8 cellular contexts compared by ENCODE assay signal in genomic region chr7:151057737-151057988, GRCh38. TPM values are rescaled to one million over a fixed set of nuclear protein-coding genes. Genes with fewer than 3 reads are reported as not detected.
DNase-seq lines count a peak whose midpoint lies in the region; ATAC-seq and TF ChIP-seq lines count a peak whose summit lies in the region.

Gene CDK5, minus strand, starts transcription at chr7:151057897. Its CDS starts 49 bp downstream, at chr7:151057848.

- no peaks in the 10 kb centered on the region for H3K27me3 ChIP-seq in rectal smooth muscle tissue (ENCODE audit: control insufficient read depth, insufficient read depth, low read length)

- peaks cover 22% of the 10 kb centered on the region for H3K4me1 ChIP-seq in rectal smooth muscle tissue (ENCODE audit: control insufficient read depth, insufficient read depth, low read length)

- peaks cover 2% of the 10 kb centered on the region for H3K36me3 ChIP-seq in rectal smooth muscle tissue (ENCODE audit: control insufficient read depth, insufficient read depth, low read length)

- TF ChIP-seq CTCF in GM12875 (IDR thresholded peaks at IDR 0.05; ENCODE audit: borderline replicate concordance, insufficient read depth, low read depth, low read length) (no peak), fibroblast of the aortic adventitia (IDR thresholded peaks at IDR 0.05; ENCODE audit: insufficient read depth, low read length) (no peak)

- peak within 1 kb of the TSS; percentile 33 for H3K9ac ChIP-seq in rectal smooth muscle tissue (ENCODE audit: low read length)

- peak within 1 kb of the TSS; percentile 97 for H3K4me3 Mint-ChIP-seq in T-helper 1 cell treated with Interleukin-12 subunit alpha and Interleukin-12 subunit beta and Interleukin-4 antibody, amounts not matched to agents 30 μg/mL and 1 μg/mL, for 36 hours

- H3K36me3 Mint-ChIP-seq in T-helper 1 cell treated with Interleukin-12 subunit alpha and Interleukin-12 subunit beta and Interleukin-4 antibody, amounts not matched to agents 30 μg/mL and 1 μg/mL, for 36 hours (ENCODE audit: low read depth) = peaks cover 1% of the 10 kb centered on the region

- peak within 1 kb of the TSS; percentile 97 for H3K27ac ChIP-seq in rectal smooth muscle tissue (ENCODE audit: low read depth, low read length)

- no peaks in the 10 kb centered on the region for H3K27me3 Mint-ChIP-seq in T-helper 1 cell treated with Interleukin-12 subunit alpha and Interleukin-12 subunit beta and Interleukin-4 antibody, amounts not matched to agents 30 μg/mL and 1 μg/mL, for 36 hours (ENCODE audit: low read depth)

- ATAC-seq in GM19023 (IDR thresholded peaks at IDR 0.05; ENCODE audit: unreplicated experiment) = no peak

- H3K4me3 ChIP-seq in GM12875 (ENCODE audit: low read depth, low read length) (peak within 1 kb of the TSS; percentile 88), fibroblast of the aortic adventitia (ENCODE audit: low read depth, low read length) (peak within 1 kb of the TSS; percentile 94), rectal smooth muscle tissue (ENCODE audit: low read length) (peak within 1 kb of the TSS; percentile 86)

- H3K27ac Mint-ChIP-seq in T-helper 1 cell treated with Interleukin-12 subunit alpha and Interleukin-12 subunit beta and Interleukin-4 antibody, amounts not matched to agents 30 μg/mL and 1 μg/mL, for 36 hours = peak within 1 kb of the TSS; percentile 94

- no peak for DNase-seq in fibroblast of the aortic adventitia (ENCODE audit: low read depth)
- no peak for DNase-seq in C1 segment of cervical spinal cord (lab: John Stamatoyannopoulos, UW)
- DNase-seq in retina = no peak
- no peak for DNase-seq in GF-D8 (lab: John Stamatoyannopoulos, UW)

- H3K4me1 Mint-ChIP-seq in T-helper 1 cell treated with Interleukin-12 subunit alpha and Interleukin-12 subunit beta and Interleukin-4 antibody, amounts not matched to agents 30 μg/mL and 1 μg/mL, for 36 hours (ENCODE audit: low read depth) = peaks cover 38% of the 10 kb centered on the region

- no peaks in the 10 kb centered on the region for H3K9me3 Mint-ChIP-seq in T-helper 1 cell treated with Interleukin-12 subunit alpha and Interleukin-12 subunit beta and Interleukin-4 antibody, amounts not matched to agents 30 μg/mL and 1 μg/mL, for 36 hours

RNA-seq across cellular contexts. Expression of gene CDK5, which starts in this region (rescaled TPM):
- total RNA-seq in fibroblast of the aortic adventitia (ENCODE audit: low replicate concordance) = 16.1 and 28.9 TPM in 2 replicates
